Comparison of ENCODE assay signal across 14 cellular contexts in the genomic region with DNA sequence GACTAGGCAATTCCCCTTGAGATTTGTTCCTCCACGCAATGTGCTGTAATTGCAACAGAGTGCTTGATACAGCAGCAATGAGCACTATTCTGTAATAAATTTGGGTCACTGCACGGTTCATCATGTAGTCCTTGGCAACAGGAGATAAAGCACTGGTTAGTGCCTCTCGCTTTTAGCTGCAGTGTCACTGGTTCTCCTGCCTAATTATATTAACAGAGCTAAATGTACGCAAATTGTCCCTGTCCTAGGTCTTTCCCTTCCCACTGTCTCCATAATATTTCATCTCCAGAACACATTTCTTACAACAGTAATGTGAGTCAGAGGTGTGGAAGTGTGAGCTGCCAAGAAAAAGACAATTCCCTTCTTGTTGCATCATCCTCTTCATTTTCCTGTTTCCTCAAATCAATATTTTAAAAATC.
A peak's percentile ranks its signal among the peaks of the same experiment; 100 is the strongest.
DNase-seq lines count a peak whose midpoint lies in the region; ATAC-seq and TF ChIP-seq lines count a peak whose summit lies in the region.
"Had no signal": no experiment of that assay in that cellular context is flagged by ENCODE, and none has a peak within 500 bp of the region (broad histone marks: within the 10 kb centered on the region; RNA-seq: fewer than 3 reads in every experiment).

No MANE protein-coding gene starts in this region.

- peaks cover 0 to 32% of the 10 kb centered on the region in 2 donors for H3K4me1 ChIP-seq in adrenal gland (replicated peaks in 1 of 2)

- H3K4me3 ChIP-seq in adrenal gland, result no peak overlapping the region
- no peak overlapping the region for H3K4me3 ChIP-seq in fibroblast of villous mesenchyme (ENCODE audit: low read depth, low read length)
- H3K4me3 ChIP-seq in WERI-Rb-1 (ENCODE audit: low read depth, low read length), result no peak overlapping the region

- H3K27ac ChIP-seq in adrenal gland (peak overlapping the region in 1 of 5 donors; percentile 32), WERI-Rb-1 (no peak overlapping the region)

- no peak for TF ChIP-seq POLR2A in adrenal gland (IDR thresholded peaks at IDR 0.05)
- TF ChIP-seq POLR2A in GM18505 (IDR thresholded peaks at IDR 0.05; ENCODE audit: borderline replicate concordance, extremely low read depth, insufficient read depth, insufficient read length), result no peak

- TF ChIP-seq CTCF in adrenal gland (IDR thresholded peaks at IDR 0.05) (no peak), fibroblast of villous mesenchyme (IDR thresholded peaks at IDR 0.05; ENCODE audit: insufficient read depth, low read depth, low read length) (no peak), WERI-Rb-1 (IDR thresholded peaks at IDR 0.05; ENCODE audit: low read depth, low read length) (no peak)

- ATAC-seq in GM18505 (IDR thresholded peaks at IDR 0.05; ENCODE audit: unreplicated experiment), result no peak
- ATAC-seq in HG03159 (IDR thresholded peaks at IDR 0.05; ENCODE audit: unreplicated experiment), result no peak
- ATAC-seq: activated naive CD8-positive, alpha-beta T cell treated with anti-CD3 and anti-CD28 coated beads, Interleukin-2, amount 50 U/mL, for 24 hours had no signal

- H3K9me3 ChIP-seq in adrenal gland (replicated peaks in 1 of 3) (no peaks in the 10 kb centered on the region), WERI-Rb-1 (ENCODE audit: severe bottlenecking) (no peaks in the 10 kb centered on the region)

- DNase-seq in NCI-H1436 (lab: John Stamatoyannopoulos, UW) (peak; percentile 9), NCI-H1436 treated with DMSO at 0.1 percent for 48 hours (lab: John Stamatoyannopoulos, UW) (no peak), adrenal gland (peak; percentile 14 to 70 (median 37)), fibroblast of villous mesenchyme (ENCODE audit: low read depth) (peak; percentile 46), stromal cell of bone marrow (ENCODE audit: low read depth) (peak; percentile 54), WERI-Rb-1 (no peak)
- DNase-seq: 8988T; activated naive CD8-positive, alpha-beta T cell treated with anti-CD3 and anti-CD28 coated beads, Interleukin-2, amount 50 U/mL, for 24 hours; kidney; NCI-H1694 treated with DMSO at 0.1 percent for 48 hours; nephron progenitor cell; stimulated activated naive CD4-positive, alpha-beta T cell had no signal

- intact Hi-C loops in adrenal gland (cut with DNase I), result no loop called here

- 22 to 23% (median 23%) methylated on average over 4 of the region's 4 CpGs for WGBS in adrenal gland, 4 donors

- no peaks in the 10 kb centered on the region for H3K27me3 ChIP-seq in adrenal gland
- no peaks in the 10 kb centered on the region for H3K27me3 ChIP-seq in WERI-Rb-1 (ENCODE audit: insufficient read depth, low read depth, severe bottlenecking)

- no peaks in the 10 kb centered on the region for H3K36me3 ChIP-seq in adrenal gland (replicated peaks in 1 of 2)
- no peaks in the 10 kb centered on the region for H3K36me3 ChIP-seq in WERI-Rb-1

Comparison
In these comparisons a context has a peak if more than half of its experiments do, and no peak if none do; other contexts are left out.
1. DNase-seq: peak in NCI-H1436 (single experiment), adrenal gland (7 of 7), fibroblast of villous mesenchyme (single experiment) and stromal cell of bone marrow (single experiment); none in NCI-H1436 treated with DMSO at 0.1 percent for 48 hours (single experiment) and WERI-Rb-1 (single experiment).